Comparison of ENCODE assay signal across 31 cellular contexts in genomic region chr21:42857216-42857615, GRCh38.
"Had no signal": no experiment of that assay in that cellular context is flagged by ENCODE, and none has a peak within 500 bp of the region (broad histone marks: within the 10 kb centered on the region; RNA-seq: fewer than 3 reads in every experiment).

No MANE protein-coding gene starts in this region.

- H3K27me3 Mint-ChIP-seq: activated B cell treated with CpG ODN at 0.5 μM for 24 hours; activated CD4-positive, alpha-beta memory T cell treated with anti-CD3 and anti-CD28 coated beads for 36 hours; activated naive CD8-positive, alpha-beta T cell treated with anti-CD3 and anti-CD28 coated beads for 36 hours had no signal

- H3K27ac ChIP-seq: cardiac muscle cell, Peyer's patch, VCaP had no signal

- H3K4me3 Mint-ChIP-seq: activated B cell treated with CpG ODN at 0.5 μM for 24 hours; activated CD4-positive, alpha-beta memory T cell treated with anti-CD3 and anti-CD28 coated beads for 36 hours; activated naive CD8-positive, alpha-beta T cell treated with anti-CD3 and anti-CD28 coated beads for 36 hours; activated T-cell treated with anti-CD3 and anti-CD28 coated beads, Interleukin-2, amount 50 U/mL, for 4 hours; activated T-helper 1 cell treated with anti-CD3 and anti-CD28 coated beads, Interleukin-12 subunit alpha, Interleukin-12 subunit beta, Interleukin-2, Interleukin-4 antibody, amounts not matched to agents 30 ng/mL and 10 ng/mL and 1 ng/mL, durations not matched to agents 14 hours and 24 hours and 36 hours had no signal

- H3K4me1 ChIP-seq: Peyer's patch had no signal

- H3K9me3 Mint-ChIP-seq: activated B cell treated with CpG ODN at 0.5 μM for 24 hours; activated CD4-positive, alpha-beta memory T cell treated with anti-CD3 and anti-CD28 coated beads for 36 hours; activated naive CD8-positive, alpha-beta T cell treated with anti-CD3 and anti-CD28 coated beads for 36 hours; activated T-cell treated with anti-CD3 and anti-CD28 coated beads, Interleukin-2, amount 50 U/mL, for 4 hours; activated T-helper 1 cell treated with anti-CD3 and anti-CD28 coated beads, Interleukin-12 subunit alpha, Interleukin-12 subunit beta, Interleukin-2, Interleukin-4 antibody, amounts not matched to agents 30 ng/mL and 10 ng/mL and 1 ng/mL, durations not matched to agents 14 hours and 24 hours and 36 hours had no signal

- H3K27me3 ChIP-seq: cardiac muscle cell, Peyer's patch had no signal

- ATAC-seq: activated T-cell treated with anti-CD3 and anti-CD28 coated beads, Interleukin-2, amount 50 U/mL, for 4 hours; PC-3 had no signal

- H3K4me1 Mint-ChIP-seq: activated B cell treated with CpG ODN at 0.5 μM for 24 hours had no signal

- H3K4me3 ChIP-seq: cardiac muscle cell, Peyer's patch had no signal

- H3K27ac Mint-ChIP-seq: activated B cell treated with CpG ODN at 0.5 μM for 24 hours; activated CD4-positive, alpha-beta memory T cell treated with anti-CD3 and anti-CD28 coated beads for 36 hours; activated naive CD8-positive, alpha-beta T cell treated with anti-CD3 and anti-CD28 coated beads for 36 hours; activated T-helper 1 cell treated with anti-CD3 and anti-CD28 coated beads, Interleukin-12 subunit alpha, Interleukin-12 subunit beta, Interleukin-2, Interleukin-4 antibody, amounts not matched to agents 30 ng/mL and 10 ng/mL and 1 ng/mL, durations not matched to agents 14 hours and 24 hours and 36 hours had no signal

- H3K9me3 ChIP-seq: Peyer's patch had no signal

- DNase-seq: activated B cell treated with CpG ODN at 0.5 μM for 24 hours; activated CD4-positive, alpha-beta memory T cell treated with anti-CD3 and anti-CD28 coated beads for 36 hours; activated CD4-positive, alpha-beta T cell treated with anti-CD3 and anti-CD28 coated beads for 4 hours; activated CD4-positive, alpha-beta T cell treated with anti-CD3 and anti-CD28 coated beads, Interleukin-2, amount 50 U/mL, for 1 hour; activated CD4-positive, CD25-positive, alpha-beta regulatory T cell treated with anti-CD3 and anti-CD28 coated beads, Interleukin-2, amount 50 U/mL, for 72 hours; activated CD8-positive, alpha-beta memory T cell treated with anti-CD3 and anti-CD28 coated beads, Interleukin-2, amount 50 U/mL, for 4 hours; activated gamma-delta T cell treated with Interleukin-2 at 50 U/mL for 16 hours; activated naive CD4-positive, alpha-beta T cell treated with anti-CD3 and anti-CD28 coated beads, Interleukin-2, amount 50 U/mL, for 16 hours; activated naive CD8-positive, alpha-beta T cell treated with anti-CD3 and anti-CD28 coated beads for 36 hours; activated T-cell treated with anti-CD3 and anti-CD28 coated beads for 4 hours; activated T-cell treated with anti-CD3 and anti-CD28 coated beads, Interleukin-2, amount 50 U/mL, for 4 hours; amniotic stem cell; aorta; cerebellar nuclear complex; NCI-H1105; NCI-H1417 treated with DMSO at 0.1 percent for 48 hours; NCI-H1694; NCI-H1930; NCI-H2081 treated with DMSO at 0.1 percent for 48 hours; NCI-H345; NCI-H524 treated with DMSO at 0.1 percent for 48 hours; PC-3; Peyer's patch; Right ventricle myocardium superior; SW 1271; T-helper 1 cell; T-helper 2 cell; T-helper 9 cell had no signal
